2 cellular contexts compared by ENCODE assay signal in the genomic region with DNA sequence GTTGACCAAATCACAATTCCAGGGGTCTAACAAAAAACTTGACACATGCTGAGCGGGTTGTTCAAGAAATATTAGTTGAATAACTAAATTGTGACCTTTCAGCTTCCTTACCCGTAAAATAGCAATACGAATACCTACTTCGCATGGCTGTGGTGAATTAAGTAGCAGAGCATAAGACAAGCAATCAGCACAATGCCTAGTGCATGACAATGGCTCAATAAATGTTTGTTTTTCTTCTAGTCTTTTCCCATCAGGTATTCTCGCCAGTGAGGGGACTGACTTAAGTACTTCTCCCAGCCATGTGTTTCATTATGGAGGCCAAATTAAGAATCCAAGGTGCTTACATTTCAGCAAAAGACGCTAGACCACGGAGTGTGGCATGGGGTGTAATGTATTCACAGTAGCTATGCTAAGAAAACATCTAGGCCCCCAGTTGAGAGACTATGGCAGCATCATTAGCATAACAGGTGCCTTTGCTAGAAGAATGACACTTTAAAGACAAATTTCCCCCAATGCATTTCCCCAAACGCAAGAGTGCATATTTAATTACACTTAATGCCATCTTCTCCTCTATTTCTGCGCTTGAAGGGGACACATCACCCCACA.
TF ChIP-seq lines count a peak whose summit lies in the region.

No MANE protein-coding gene starts in this region.

TF ChIP-seq in GM23338, 12 proteins besides CTCF, POLR2A, EP300 and RAD21 (continued from another document):
- TF ChIP-seq EZH2phosphoT487 (IDR thresholded peaks at IDR 0.05; ENCODE audit: unreplicated experiment) (no peak), STAT1 (IDR thresholded peaks at IDR 0.05; ENCODE audit: unreplicated experiment) (no peak), NANOG (IDR thresholded peaks at IDR 0.05; ENCODE audit: borderline replicate concordance) (no peak)
- TF ChIP-seq, protein P1, sequence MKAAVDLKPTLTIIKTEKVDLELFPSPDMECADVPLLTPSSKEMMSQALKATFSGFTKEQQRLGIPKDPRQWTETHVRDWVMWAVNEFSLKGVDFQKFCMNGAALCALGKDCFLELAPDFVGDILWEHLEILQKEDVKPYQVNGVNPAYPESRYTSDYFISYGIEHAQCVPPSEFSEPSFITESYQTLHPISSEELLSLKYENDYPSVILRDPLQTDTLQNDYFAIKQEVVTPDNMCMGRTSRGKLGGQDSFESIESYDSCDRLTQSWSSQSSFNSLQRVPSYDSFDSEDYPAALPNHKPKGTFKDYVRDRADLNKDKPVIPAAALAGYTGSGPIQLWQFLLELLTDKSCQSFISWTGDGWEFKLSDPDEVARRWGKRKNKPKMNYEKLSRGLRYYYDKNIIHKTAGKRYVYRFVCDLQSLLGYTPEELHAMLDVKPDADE (IDR thresholded peaks at IDR 0.05), result no peak
- TF ChIP-seq, protein P2, sequence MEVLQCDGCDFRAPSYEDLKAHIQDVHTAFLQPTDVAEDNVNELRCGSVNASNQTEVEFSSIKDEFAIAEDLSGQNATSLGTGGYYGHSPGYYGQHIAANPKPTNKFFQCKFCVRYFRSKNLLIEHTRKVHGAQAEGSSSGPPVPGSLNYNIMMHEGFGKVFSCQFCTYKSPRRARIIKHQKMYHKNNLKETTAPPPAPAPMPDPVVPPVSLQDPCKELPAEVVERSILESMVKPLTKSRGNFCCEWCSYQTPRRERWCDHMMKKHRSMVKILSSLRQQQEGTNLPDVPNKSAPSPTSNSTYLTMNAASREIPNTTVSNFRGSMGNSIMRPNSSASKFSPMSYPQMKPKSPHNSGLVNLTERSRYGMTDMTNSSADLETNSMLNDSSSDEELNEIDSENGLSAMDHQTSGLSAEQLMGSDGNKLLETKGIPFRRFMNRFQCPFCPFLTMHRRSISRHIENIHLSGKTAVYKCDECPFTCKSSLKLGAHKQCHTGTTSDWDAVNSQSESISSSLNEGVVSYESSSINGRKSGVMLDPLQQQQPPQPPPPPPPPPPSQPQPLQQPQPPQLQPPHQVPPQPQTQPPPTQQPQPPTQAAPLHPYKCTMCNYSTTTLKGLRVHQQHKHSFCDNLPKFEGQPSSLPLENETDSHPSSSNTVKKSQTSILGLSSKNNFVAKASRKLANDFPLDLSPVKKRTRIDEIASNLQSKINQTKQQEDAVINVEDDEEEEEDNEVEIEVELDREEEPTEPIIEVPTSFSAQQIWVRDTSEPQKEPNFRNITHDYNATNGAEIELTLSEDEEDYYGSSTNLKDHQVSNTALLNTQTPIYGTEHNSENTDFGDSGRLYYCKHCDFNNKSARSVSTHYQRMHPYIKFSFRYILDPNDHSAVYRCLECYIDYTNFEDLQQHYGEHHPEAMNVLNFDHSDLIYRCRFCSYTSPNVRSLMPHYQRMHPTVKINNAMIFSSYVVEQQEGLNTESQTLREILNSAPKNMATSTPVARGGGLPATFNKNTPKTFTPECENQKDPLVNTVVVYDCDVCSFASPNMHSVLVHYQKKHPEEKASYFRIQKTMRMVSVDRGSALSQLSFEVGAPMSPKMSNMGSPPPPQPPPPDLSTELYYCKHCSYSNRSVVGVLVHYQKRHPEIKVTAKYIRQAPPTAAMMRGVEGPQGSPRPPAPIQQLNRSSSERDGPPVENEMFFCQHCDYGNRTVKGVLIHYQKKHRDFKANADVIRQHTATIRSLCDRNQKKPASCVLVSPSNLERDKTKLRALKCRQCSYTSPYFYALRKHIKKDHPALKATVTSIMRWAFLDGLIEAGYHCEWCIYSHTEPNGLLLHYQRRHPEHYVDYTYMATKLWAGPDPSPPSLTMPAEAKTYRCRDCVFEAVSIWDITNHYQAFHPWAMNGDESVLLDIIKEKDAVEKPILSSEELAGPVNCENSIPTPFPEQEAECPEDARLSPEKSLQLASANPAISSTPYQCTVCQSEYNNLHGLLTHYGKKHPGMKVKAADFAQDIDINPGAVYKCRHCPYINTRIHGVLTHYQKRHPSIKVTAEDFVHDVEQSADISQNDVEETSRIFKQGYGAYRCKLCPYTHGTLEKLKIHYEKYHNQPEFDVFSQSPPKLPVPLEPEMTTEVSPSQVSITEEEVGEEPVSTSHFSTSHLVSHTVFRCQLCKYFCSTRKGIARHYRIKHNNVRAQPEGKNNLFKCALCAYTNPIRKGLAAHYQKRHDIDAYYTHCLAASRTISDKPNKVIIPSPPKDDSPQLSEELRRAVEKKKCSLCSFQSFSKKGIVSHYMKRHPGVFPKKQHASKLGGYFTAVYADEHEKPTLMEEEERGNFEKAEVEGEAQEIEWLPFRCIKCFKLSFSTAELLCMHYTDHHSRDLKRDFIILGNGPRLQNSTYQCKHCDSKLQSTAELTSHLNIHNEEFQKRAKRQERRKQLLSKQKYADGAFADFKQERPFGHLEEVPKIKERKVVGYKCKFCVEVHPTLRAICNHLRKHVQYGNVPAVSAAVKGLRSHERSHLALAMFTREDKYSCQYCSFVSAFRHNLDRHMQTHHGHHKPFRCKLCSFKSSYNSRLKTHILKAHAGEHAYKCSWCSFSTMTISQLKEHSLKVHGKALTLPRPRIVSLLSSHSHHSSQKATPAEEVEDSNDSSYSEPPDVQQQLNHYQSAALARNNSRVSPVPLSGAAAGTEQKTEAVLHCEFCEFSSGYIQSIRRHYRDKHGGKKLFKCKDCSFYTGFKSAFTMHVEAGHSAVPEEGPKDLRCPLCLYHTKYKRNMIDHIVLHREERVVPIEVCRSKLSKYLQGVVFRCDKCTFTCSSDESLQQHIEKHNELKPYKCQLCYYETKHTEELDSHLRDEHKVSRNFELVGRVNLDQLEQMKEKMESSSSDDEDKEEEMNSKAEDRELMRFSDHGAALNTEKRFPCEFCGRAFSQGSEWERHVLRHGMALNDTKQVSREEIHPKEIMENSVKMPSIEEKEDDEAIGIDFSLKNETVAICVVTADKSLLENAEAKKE (CRISPR knock-in tag; IDR thresholded peaks at IDR 0.05), result no peak
TF ChIP-seq in GM23338: peak in this region for 0.

TF ChIP-seq in H1, 55 proteins besides CTCF, POLR2A, EP300 and RAD21 (continued from another document):
- TF ChIP-seq SP2 (IDR thresholded peaks at IDR 0.05; ENCODE audit: low read length), result no peak
- TF ChIP-seq SIRT6 (IDR thresholded peaks at IDR 0.05; ENCODE audit: low read length), result no peak
- TF ChIP-seq, protein P3, sequence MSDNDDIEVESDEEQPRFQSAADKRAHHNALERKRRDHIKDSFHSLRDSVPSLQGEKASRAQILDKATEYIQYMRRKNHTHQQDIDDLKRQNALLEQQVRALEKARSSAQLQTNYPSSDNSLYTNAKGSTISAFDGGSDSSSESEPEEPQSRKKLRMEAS (IDR thresholded peaks at IDR 0.05), result no peak
- no peak for TF ChIP-seq BCL11A (IDR thresholded peaks at IDR 0.05; ENCODE audit: low read depth in 2 of 2, low read length in 2 of 2)
- TF ChIP-seq TBP (IDR thresholded peaks at IDR 0.05; ENCODE audit: low read depth, low read length), result no peak
- TF ChIP-seq HDAC6 (IDR thresholded peaks at IDR 0.05; ENCODE audit: low read depth, low read length), result no peak
- no peak for TF ChIP-seq KDM5A (IDR thresholded peaks at IDR 0.05; ENCODE audit: low read length)
- no peak for TF ChIP-seq EGR1 (IDR thresholded peaks at IDR 0.05; ENCODE audit: borderline replicate concordance, low read depth, low read length)
- TF ChIP-seq SRF (IDR thresholded peaks at IDR 0.05; ENCODE audit: low read depth, low read length), result no peak
- TF ChIP-seq, protein P4, sequence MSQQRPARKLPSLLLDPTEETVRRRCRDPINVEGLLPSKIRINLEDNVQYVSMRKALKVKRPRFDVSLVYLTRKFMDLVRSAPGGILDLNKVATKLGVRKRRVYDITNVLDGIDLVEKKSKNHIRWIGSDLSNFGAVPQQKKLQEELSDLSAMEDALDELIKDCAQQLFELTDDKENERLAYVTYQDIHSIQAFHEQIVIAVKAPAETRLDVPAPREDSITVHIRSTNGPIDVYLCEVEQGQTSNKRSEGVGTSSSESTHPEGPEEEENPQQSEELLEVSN (IDR thresholded peaks at IDR 0.05), result no peak
- TF ChIP-seq KDM1A (IDR thresholded peaks at IDR 0.05; ENCODE audit: borderline replicate concordance, low read length), result no peak
